In genomic region chr15:63146684-63147083, GRCh38 we compare ENCODE assay signal across 18 cellular contexts. TPM values are rescaled to one million over a fixed set of nuclear protein-coding genes. Genes with fewer than 3 reads are reported as not detected.
DNase-seq lines count a peak whose midpoint lies in the region; ATAC-seq and TF ChIP-seq lines count a peak whose summit lies in the region.
"Had no signal": no experiment of that assay in that cellular context is flagged by ENCODE, and none has a peak within 500 bp of the region (broad histone marks: within the 10 kb centered on the region; RNA-seq: fewer than 3 reads in every experiment).

No MANE protein-coding gene starts in this region.

- H3K9me3 ChIP-seq in Caco-2: no peaks in the 10 kb centered on the region
- H3K9me3 ChIP-seq: psoas muscle, suprapubic skin had no signal

- TF ChIP-seq CTCF in BJ (IDR thresholded peaks at IDR 0.05; ENCODE audit: insufficient read depth, low read depth, low read length) (0 out of 2 replicates have a peak, but pooled peaks have one; percentile 12), brain microvascular endothelial cell (IDR thresholded peaks at IDR 0.05; ENCODE audit: low read depth, low read length, missing control alignments) (peak; percentile 22), Caco-2 (IDR thresholded peaks at IDR 0.05; ENCODE audit: insufficient read depth in 1 of 2, low read depth in 1 of 2, low read length in 1 of 2, severe bottlenecking in 1 of 2, unreplicated experiment in 1 of 2) (peak in 1 of 2 experiments; percentile 11)

- H3K4me1 ChIP-seq in Caco-2: no peaks in the 10 kb centered on the region
- H3K4me1 ChIP-seq: suprapubic skin had no signal

- no peak for DNase-seq in BJ (ENCODE audit: low read depth)
- DNase-seq in HT-29 (ENCODE audit: low spot score): peak; percentile 13
- DNase-seq in brain microvascular endothelial cell: peak; percentile 23
- DNase-seq in left colon: no peak
- no peak for DNase-seq in Caco-2
- no peak for DNase-seq in stimulated activated CD4-positive, alpha-beta T cell treated with anti-CD3 and anti-CD28 coated beads, Interleukin-12 subunit alpha, Interleukin-12 subunit beta, amount 100 ng/mL, for 4 hours
- DNase-seq: activated B cell treated with CpG ODN at 0.5 μM for 24 hours; activated naive CD4-positive, alpha-beta T cell treated with anti-CD3 and anti-CD28 coated beads, Interleukin-2, amount 10 ng/mL, durations not matched to agents 7 days and 5 days; cerebellar nuclear complex; H9; naive thymus-derived CD8-positive, alpha-beta T cell; NCI-H510A; OCI-M1; psoas muscle; SW 1271 had no signal

- no peak overlapping the region for H3K27ac ChIP-seq in brain microvascular endothelial cell
- H3K27ac ChIP-seq: psoas muscle, suprapubic skin had no signal

- intact Hi-C loops in left colon (cut with DNase I, micrococcal nuclease) (no loop called here), Caco-2 (cut with micrococcal nuclease; ENCODE audit: unreplicated experiment) (no loop called here)

- no peaks in the 10 kb centered on the region for H3K9me3 Mint-ChIP-seq in Caco-2 (ENCODE audit: unreplicated experiment)
- H3K9me3 Mint-ChIP-seq: activated B cell treated with CpG ODN at 0.5 μM for 24 hours; activated naive CD4-positive, alpha-beta T cell treated with anti-CD3 and anti-CD28 coated beads, Interleukin-2, amount 10 ng/mL, durations not matched to agents 7 days and 5 days; H9; naive thymus-derived CD8-positive, alpha-beta T cell had no signal

- H3K36me3 Mint-ChIP-seq in Caco-2 (ENCODE audit: insufficient read depth, unreplicated experiment): no peaks in the 10 kb centered on the region

- ATAC-seq in left colon (peak; percentile 23), GM18909 (IDR thresholded peaks at IDR 0.05; ENCODE audit: poor library complexity, unreplicated experiment) (no peak)
- ATAC-seq: K562, psoas muscle had no signal

- H3K27me3 ChIP-seq in BJ (ENCODE audit: control insufficient read depth, insufficient read depth, low read length) (no peaks in the 10 kb centered on the region), brain microvascular endothelial cell (replicated peaks) (no peaks in the 10 kb centered on the region), Caco-2 (replicated peaks; ENCODE audit: control insufficient read depth, insufficient read depth, low read length) (no peaks in the 10 kb centered on the region)
- H3K27me3 ChIP-seq: suprapubic skin had no signal

- H3K4me1 Mint-ChIP-seq in Caco-2 (ENCODE audit: low read depth, unreplicated experiment): no peaks in the 10 kb centered on the region
- H3K4me1 Mint-ChIP-seq: activated B cell treated with CpG ODN at 0.5 μM for 24 hours, H9 had no signal

- no peak overlapping the region for H3K4me3 Mint-ChIP-seq in Caco-2 (ENCODE audit: unreplicated experiment)
- H3K4me3 Mint-ChIP-seq: activated B cell treated with CpG ODN at 0.5 μM for 24 hours; activated naive CD4-positive, alpha-beta T cell treated with anti-CD3 and anti-CD28 coated beads, Interleukin-2, amount 10 ng/mL, durations not matched to agents 7 days and 5 days; H9; naive thymus-derived CD8-positive, alpha-beta T cell had no signal

- H3K36me3 ChIP-seq in BJ (ENCODE audit: control insufficient read depth, insufficient read depth, low read length): peaks cover 7% of the 10 kb centered on the region
- peaks cover 16% of the 10 kb centered on the region for H3K36me3 ChIP-seq in brain microvascular endothelial cell (replicated peaks)
- no peaks in the 10 kb centered on the region for H3K36me3 ChIP-seq in Caco-2 (ENCODE audit: control insufficient read depth, insufficient read depth, low read length)

- CTCF ChIA-PET in BJ (lab: Yijun Ruan, JAX) (interaction anchor here (0.8 to 2.0 kb wide), 4 partner anchors 8 to 258 kb away, joined by 3 to 5 read pairs (median 4); no protein-coding TSS in a partner anchor), Caco-2 (lab: Charles Lee) (interaction anchor here (0.7 to 1.0 kb wide), 3 partner anchors 9 to 256 kb away, joined by 3 to 4 read pairs (median 3); no protein-coding TSS in a partner anchor)

- H3K27me3 Mint-ChIP-seq in Caco-2 (ENCODE audit: insufficient read depth, unreplicated experiment): no peaks in the 10 kb centered on the region
- H3K27me3 Mint-ChIP-seq: activated B cell treated with CpG ODN at 0.5 μM for 24 hours; activated naive CD4-positive, alpha-beta T cell treated with anti-CD3 and anti-CD28 coated beads, Interleukin-2, amount 10 ng/mL, durations not matched to agents 7 days and 5 days; naive thymus-derived CD8-positive, alpha-beta T cell had no signal

- BruUV-seq in Caco-2 (replicated peaks; lab: Mats Ljungman, UMichigan): no TSS peak

- in situ Hi-C loops in brain microvascular endothelial cell (cut with HindIII; ENCODE audit: low pct_ligation_motif_present, low sequenced_read_pairs): no loop called here

- H3K27ac Mint-ChIP-seq in Caco-2 (ENCODE audit: unreplicated experiment): no peak overlapping the region
- H3K27ac Mint-ChIP-seq: activated B cell treated with CpG ODN at 0.5 μM for 24 hours; activated naive CD4-positive, alpha-beta T cell treated with anti-CD3 and anti-CD28 coated beads, Interleukin-2, amount 10 ng/mL, durations not matched to agents 7 days and 5 days; H9 had no signal

- no peak overlapping the region for H3K4me3 ChIP-seq in BJ (ENCODE audit: low read depth, low read length)
- H3K4me3 ChIP-seq in brain microvascular endothelial cell (ENCODE audit: low read depth, low read length): no peak overlapping the region
- H3K4me3 ChIP-seq in Caco-2 (ENCODE audit: low read depth, low read length): no peak overlapping the region
- H3K4me3 ChIP-seq: K562, psoas muscle, suprapubic skin had no signal

- POLR2A ChIA-PET in BJ (lab: Charles Lee) (interaction anchor here (0.7 kb wide), 1 partner anchor 28 kb away, joined by 8 read pairs; no protein-coding TSS in a partner anchor), Caco-2 (lab: Charles Lee) (no interaction called here)

RNA-seq across cellular contexts. Expression of gene RPS27L, which starts 10.6 kb away (rescaled TPM):
- polyA plus RNA-seq in BJ (2011; rRNA removed): 171 and 490 TPM in 2 replicates
- polyA minus RNA-seq in BJ (2011; rRNA and poly(A)+ RNA removed): 26.8 and 38.4 TPM in 2 replicates
- 35.0 and 43.7 TPM in 2 replicates for total RNA-seq in HT-29 (2014; rRNA removed; shearing (Covaris generic))
- total RNA-seq in left colon: 100 to 1,000 TPM; 173 to 239 TPM
- total RNA-seq in Caco-2 (2022): 62.2 and 73.0 TPM in 2 replicates

RNA-seq across cellular contexts. Expression of gene LACTB, which starts 25.0 kb away (rescaled TPM):
- 8.1 and 19.8 TPM in 2 replicates for polyA plus RNA-seq in BJ (2011; rRNA removed)
- polyA minus RNA-seq in BJ (2011; rRNA and poly(A)+ RNA removed): 3.2 and 3.3 TPM in 2 replicates
- total RNA-seq in HT-29 (2014; rRNA removed; shearing (Covaris generic)): 5.3 TPM in 2 replicates
- total RNA-seq in left colon (10 to 100 TPM; 28.1 to 30.6 TPM), Caco-2 (2022) (8.4 and 8.8 TPM in 2 replicates)

RNA-seq across cellular contexts. Expression of gene RAB8B, which starts 42.7 kb away (rescaled TPM):
- 16.4 and 39.7 TPM in 2 replicates for polyA plus RNA-seq in BJ (2011; rRNA removed)
- 10.7 and 16.4 TPM in 2 replicates for polyA minus RNA-seq in BJ (2011; rRNA and poly(A)+ RNA removed)
- 1.6 and 3.4 TPM in 2 replicates for total RNA-seq in HT-29 (2014; rRNA removed; shearing (Covaris generic))
- total RNA-seq in left colon (10 to 100 TPM; 11.3 to 14.2 TPM), Caco-2 (2022) (17.3 and 18.2 TPM in 2 replicates)

Comparison
In these comparisons a context has a peak if more than half of its experiments do, and no peak if none do; other contexts are left out.
1. DNase-seq: peak in HT-29 (single experiment) and brain microvascular endothelial cell (single experiment); none in BJ (single experiment), left colon (0 of 2), Caco-2 (0 of 2) and stimulated activated CD4-positive, alpha-beta T cell treated with anti-CD3 and anti-CD28 coated beads, Interleukin-12 subunit alpha, Interleukin-12 subunit beta, amount 100 ng/mL, for 4 hours (single experiment).